ENCODE assay signal across 27 cellular contexts in genomic region chr18:60471652-60472051, GRCh38.
A peak's percentile ranks its signal among the peaks of the same experiment; 100 is the strongest.
DNase-seq lines count a peak whose midpoint lies in the region; ATAC-seq and TF ChIP-seq lines count a peak whose summit lies in the region.
"Had no signal": no experiment of that assay in that cellular context is flagged by ENCODE, and none has a peak within 500 bp of the region (broad histone marks: within the 10 kb centered on the region; RNA-seq: fewer than 3 reads in every experiment).

No MANE protein-coding gene starts in this region.

- H3K27ac ChIP-seq in GM23248 (no peak overlapping the region), left lung (no peak overlapping the region)
- H3K27ac ChIP-seq: SK-N-MC, upper lobe of left lung had no signal

- H3K36me3 ChIP-seq in GM23248 (ENCODE audit: low read depth) (no peaks in the 10 kb centered on the region), left lung (no peaks in the 10 kb centered on the region)
- H3K36me3 ChIP-seq: heart right ventricle, upper lobe of left lung had no signal

- intact Hi-C loops in left lung (cut with DNase I) = no loop called here

- H3K9me2 ChIP-seq in GM23248 (ENCODE audit: insufficient read depth) = no peaks in the 10 kb centered on the region

- ATAC-seq in SK-N-SH treated with all-trans-retinoic acid at 6 μM for 48 hours (no peak), HG03196 (IDR thresholded peaks at IDR 0.05; ENCODE audit: unreplicated experiment) (no peak), left lung (no peak)
- ATAC-seq: left lobe of liver had no signal

- no peaks in the 10 kb centered on the region for H4K20me1 ChIP-seq in GM23248 (ENCODE audit: insufficient read depth)

- no peak overlapping the region for H3K4me3 ChIP-seq in AG10803 (ENCODE audit: low read length)
- H3K4me3 ChIP-seq in GM23248 = no peak overlapping the region
- H3K4me3 ChIP-seq in fibroblast of pulmonary artery (replicated peaks; ENCODE audit: low read depth, low read length) = no peak overlapping the region
- H3K4me3 ChIP-seq in left lung = no peak overlapping the region
- H3K4me3 ChIP-seq: heart right ventricle, SK-N-MC, smooth muscle cell, upper lobe of left lung had no signal

- TF ChIP-seq CTCF in AG10803 (conservative IDR thresholded peaks at IDR 0.05; ENCODE audit: low read length) (no peak), fibroblast of pulmonary artery (IDR thresholded peaks at IDR 0.05; ENCODE audit: low read length, missing control alignments) (no peak), left lung (IDR thresholded peaks at IDR 0.05) (no peak)

- peak overlapping the region; percentile 1 for H3K4me2 ChIP-seq in GM23248 (ENCODE audit: unreplicated experiment)
- H3K4me2 ChIP-seq: smooth muscle cell had no signal

- H3K4me1 ChIP-seq in GM23248 (ENCODE audit: insufficient read depth) (peaks cover 44% of the 10 kb centered on the region), left lung (no peaks in the 10 kb centered on the region)
- H3K4me1 ChIP-seq: Caco-2, heart right ventricle, upper lobe of left lung had no signal

- H3K79me2 ChIP-seq in GM23248 (ENCODE audit: insufficient read depth) = no peaks in the 10 kb centered on the region

- H2AFZ ChIP-seq in GM23248 = no peak overlapping the region

- H3K9me3 ChIP-seq in GM23248 (ENCODE audit: low read depth) = no peaks in the 10 kb centered on the region
- H3K9me3 ChIP-seq in left lung = no peaks in the 10 kb centered on the region
- H3K9me3 ChIP-seq: Caco-2, upper lobe of left lung had no signal

- peak; percentile 63 for DNase-seq in AG10803 (ENCODE audit: low read depth)
- DNase-seq in GM23248 = peak; percentile 54
- peak; percentile 26 for DNase-seq in fibroblast of pulmonary artery (ENCODE audit: low read depth)
- DNase-seq in activated CD4-positive, alpha-beta T cell treated with anti-CD3 and anti-CD28 coated beads for 1 hour = no peak
- no peak for DNase-seq in retina
- no peak for DNase-seq in left lung
- DNase-seq: activated CD4-positive, alpha-beta T cell treated with anti-CD3 and anti-CD28 coated beads for 4 hours; activated naive CD4-positive, alpha-beta T cell treated with anti-CD3 and anti-CD28 coated beads for 36 hours; activated T-cell treated with anti-CD3 and anti-CD28 coated beads, Interleukin-2, amount 50 U/mL, for 48 hours; amygdala; C1 segment of cervical spinal cord; Caco-2; cerebellar nuclear complex; heart right ventricle; IMR-90; NCI-H1105 treated with DMSO at 0.1 percent for 48 hours; NCI-H2081; NCI-H510A; RPMI8226; stimulated activated CD4-positive, alpha-beta T cell treated with anti-CD3 and anti-CD28 coated beads, Interleukin-2, amount 100 ng/mL, for 24 hours; T-helper 2 cell; upper lobe of left lung had no signal

- no peak overlapping the region for H3K9ac ChIP-seq in GM23248

- peaks cover 12% of the 10 kb centered on the region for H3F3A ChIP-seq in GM23248 (ENCODE audit: insufficient read depth)

- H3K27me3 ChIP-seq in GM23248 (replicated peaks; ENCODE audit: insufficient read depth) (no peaks in the 10 kb centered on the region), left lung (no peaks in the 10 kb centered on the region)
- H3K27me3 ChIP-seq: heart right ventricle, upper lobe of left lung had no signal

- WGBS in GM23248 (ENCODE audit: low coverage in 1 of 2, low lambda C conversion rate in 2 of 2, missing lambda C conversion rate in 2 of 2), 2 experiments = 70 to 76% methylated on average over 1 of the region's 1 CpG

- in situ Hi-C loops in GM23248 (cut with MboI) = no loop called here

TF ChIP-seq in SK-N-SH treated with all-trans-retinoic acid at 6 μM for 48 hours, 23 proteins besides CTCF, POLR2A, EP300 and RAD21:
- TF ChIP-seq ISL1 (CRISPR knock-in tag; IDR thresholded peaks at IDR 0.05) = peak; percentile 18; the same call in 1 of the 2 replicates
- TF ChIP-seq TSHZ2 (CRISPR knock-in tag; IDR thresholded peaks at IDR 0.05) = no peak

Comparison
In these comparisons a context has a peak if more than half of its experiments do, and no peak if none do; other contexts are left out.
1. DNase-seq: peak in AG10803 (single experiment), GM23248 (single experiment) and fibroblast of pulmonary artery (single experiment); none in activated CD4-positive, alpha-beta T cell treated with anti-CD3 and anti-CD28 coated beads for 1 hour (single experiment), retina (single experiment) and left lung (0 of 2).